Comparison of ENCODE assay signal across 26 cellular contexts in the genomic region with DNA sequence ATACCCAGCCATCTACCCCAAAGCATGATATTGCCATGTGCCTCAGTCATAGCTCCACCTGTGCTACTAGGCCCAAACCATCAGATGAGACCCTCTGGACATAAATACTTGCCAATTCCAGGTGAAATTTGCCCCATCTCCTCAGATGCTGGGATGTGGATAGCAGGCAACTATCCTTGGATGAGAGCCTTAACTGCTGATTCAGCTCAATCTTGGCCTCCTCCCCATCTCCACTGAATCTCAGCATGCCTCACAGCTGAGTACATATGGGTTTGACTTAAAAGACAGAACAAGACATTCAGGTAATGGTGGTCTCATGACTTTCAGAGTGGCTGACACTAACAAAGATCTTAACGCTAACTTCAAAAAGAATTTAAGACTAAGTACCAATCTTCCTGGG.
"Had no signal": no experiment of that assay in that cellular context is flagged by ENCODE, and none has a peak within 500 bp of the region (broad histone marks: within the 10 kb centered on the region; RNA-seq: fewer than 3 reads in every experiment).

No MANE protein-coding gene starts in this region.

- H3K27me3 ChIP-seq: colonic mucosa, esophagus squamous epithelium, gastrocnemius medialis, left lung had no signal

- H3K4me1 ChIP-seq: colonic mucosa, esophagus squamous epithelium, gastrocnemius medialis, heart right ventricle, left lung, lower lobe of right lung had no signal

- ATAC-seq: effector memory CD8-positive, alpha-beta T cell; esophagus mucosa; gastrocnemius medialis; heart right ventricle; left cardiac atrium; left lung; left ventricle myocardium superior; lower lobe of right lung; mucosa of descending colon had no signal

- FAIRE-seq: endometrium, islet of Langerhans, keratinocyte had no signal

- H3K36me3 ChIP-seq: colonic mucosa, esophagus squamous epithelium, gastrocnemius medialis, heart right ventricle, left lung, lower lobe of right lung had no signal

- H3K4me3 ChIP-seq: colonic mucosa, esophagus squamous epithelium, gastrocnemius medialis, heart right ventricle, left lung, lower lobe of right lung, mucosa of descending colon had no signal

- H3K9me3 ChIP-seq: colonic mucosa, esophagus squamous epithelium, gastrocnemius medialis, heart right ventricle, left lung, lower lobe of right lung, mucosa of descending colon had no signal

- H3K27ac ChIP-seq: colonic mucosa, epithelial cell of prostate, esophagus squamous epithelium, gastrocnemius medialis, heart right ventricle, left lung, lower lobe of right lung had no signal

- DNase-seq: colonic mucosa; cortex of kidney; effector CD8-positive, alpha-beta T cell; effector memory CD8-positive, alpha-beta T cell; endodermal cell; erythroblast; esophagus squamous epithelium; foreskin fibroblast; foreskin melanocyte; gastrocnemius medialis; glutamatergic neuron; head of caudate nucleus; heart right ventricle; hippocampal formation; left cardiac atrium; left lung; left ventricle myocardium superior; lower lobe of right lung; mesenchymal stem cell; mucosa of descending colon; naive B cell had no signal
